ENCODE assay signal across 13 cellular contexts in genomic region chr2:239309398-239310245, GRCh38.
DNase-seq lines count a peak whose midpoint lies in the region; ATAC-seq and TF ChIP-seq lines count a peak whose summit lies in the region.
"Had no signal": no experiment of that assay in that cellular context is flagged by ENCODE, and none has a peak within 500 bp of the region (broad histone marks: within the 10 kb centered on the region; RNA-seq: fewer than 3 reads in every experiment).

No MANE protein-coding gene starts in this region.

- H2AFZ ChIP-seq in osteoblast (ENCODE audit: low read length) = peak overlapping the region; percentile 58

- peak overlapping the region; percentile 94 for H3K4me2 ChIP-seq in osteoblast (ENCODE audit: insufficient read depth, low read length)

- H3K4me3 Mint-ChIP-seq in activated T-cell treated with anti-CD3 and anti-CD28 coated beads, Interleukin-2, amount 50 U/mL, for 4 hours = no peak overlapping the region
- H3K4me3 Mint-ChIP-seq: stimulated activated effector memory CD8-positive, alpha-beta T cell treated with anti-CD3 and anti-CD28 coated beads, Interleukin-12 subunit alpha, Interleukin-12 subunit beta, amount 100 ng/mL, for 72 hours; WTC11 had no signal

- H3K36me3 Mint-ChIP-seq in activated T-cell treated with anti-CD3 and anti-CD28 coated beads, Interleukin-2, amount 50 U/mL, for 4 hours (ENCODE audit: insufficient read depth) = peaks cover 6% of the 10 kb centered on the region
- H3K36me3 Mint-ChIP-seq: stimulated activated effector memory CD8-positive, alpha-beta T cell treated with anti-CD3 and anti-CD28 coated beads, Interleukin-12 subunit alpha, Interleukin-12 subunit beta, amount 100 ng/mL, for 72 hours had no signal

- H3K4me1 Mint-ChIP-seq in activated T-cell treated with anti-CD3 and anti-CD28 coated beads, Interleukin-2, amount 50 U/mL, for 4 hours (ENCODE audit: low read depth) = peaks cover 7% of the 10 kb centered on the region

- DNase-seq in activated T-cell treated with anti-CD3 and anti-CD28 coated beads, Interleukin-2, amount 50 U/mL, for 1 hour = peak; percentile 8
- no peak for DNase-seq in activated T-cell treated with anti-CD3 and anti-CD28 coated beads, Interleukin-2, amount 50 U/mL, for 4 hours
- no peak for DNase-seq in fibroblast of villous mesenchyme (ENCODE audit: low read depth)
- DNase-seq in osteoblast (ENCODE audit: insufficient read length, low spot score, missing footprints) = peak; percentile 18
- DNase-seq in ureter (ENCODE audit: low spot score) = peak; percentile 41
- no peak for DNase-seq in stimulated activated CD4-positive, alpha-beta T cell treated with anti-CD3 and anti-CD28 coated beads, Interleukin-2, amount 100 ng/mL, for 24 hours
- DNase-seq in erythroblast (lab: John Stamatoyannopoulos, UW) = no peak
- DNase-seq: ACHN had no signal

- no peak for TF ChIP-seq CTCF in fibroblast of villous mesenchyme (IDR thresholded peaks at IDR 0.05; ENCODE audit: insufficient read depth, low read depth, low read length)
- TF ChIP-seq CTCF in osteoblast (IDR thresholded peaks at IDR 0.05; ENCODE audit: extremely low read depth, low read depth, low read length) = no peak

- peaks cover 17% of the 10 kb centered on the region for H3K79me2 ChIP-seq in osteoblast (ENCODE audit: insufficient read depth, low read length)

- H3K4me1 ChIP-seq in osteoblast (ENCODE audit: insufficient read depth, low read length) = peaks cover 13% of the 10 kb centered on the region

- no peaks in the 10 kb centered on the region for H3K9me3 ChIP-seq in osteoblast (ENCODE audit: low read depth, low read length)
- H3K9me3 ChIP-seq: body of pancreas, pancreas had no signal

- no peak for ATAC-seq in activated T-cell treated with anti-CD3 and anti-CD28 coated beads, Interleukin-2, amount 50 U/mL, for 4 hours
- no peak for ATAC-seq in GM21576 (IDR thresholded peaks at IDR 0.05; ENCODE audit: unreplicated experiment)
- ATAC-seq: body of pancreas; pancreas; stimulated activated effector memory CD8-positive, alpha-beta T cell treated with anti-CD3 and anti-CD28 coated beads, Interleukin-12 subunit alpha, Interleukin-12 subunit beta, amount 100 ng/mL, for 72 hours; WTC11 had no signal

- peak overlapping the region; percentile 42 for H3K27ac ChIP-seq in osteoblast (ENCODE audit: low read depth, low read length)
- H3K27ac ChIP-seq: body of pancreas, pancreas had no signal

- no peaks in the 10 kb centered on the region for H3K27me3 ChIP-seq in osteoblast (ENCODE audit: insufficient read depth, low read length)
- H3K27me3 ChIP-seq: body of pancreas, pancreas had no signal

- H3K4me3 ChIP-seq in fibroblast of villous mesenchyme (ENCODE audit: low read depth, low read length) (peak overlapping the region; percentile 58), osteoblast (ENCODE audit: insufficient read depth, low read length) (peak overlapping the region; percentile 54)
- H3K4me3 ChIP-seq: body of pancreas, pancreas had no signal

- TF ChIP-seq POLR2A in erythroblast (IDR thresholded peaks at IDR 0.05; ENCODE audit: low read length) = no peak

- H4K20me1 ChIP-seq in osteoblast (ENCODE audit: insufficient read depth, low read length) = no peaks in the 10 kb centered on the region

- no peaks in the 10 kb centered on the region for H3K36me3 ChIP-seq in osteoblast (ENCODE audit: insufficient read depth, low read length)
- H3K36me3 ChIP-seq: pancreas had no signal

- H3K9me3 Mint-ChIP-seq in activated T-cell treated with anti-CD3 and anti-CD28 coated beads, Interleukin-2, amount 50 U/mL, for 4 hours = peaks cover 4% of the 10 kb centered on the region
- H3K9me3 Mint-ChIP-seq: stimulated activated effector memory CD8-positive, alpha-beta T cell treated with anti-CD3 and anti-CD28 coated beads, Interleukin-12 subunit alpha, Interleukin-12 subunit beta, amount 100 ng/mL, for 72 hours had no signal

- H3K27me3 Mint-ChIP-seq in activated T-cell treated with anti-CD3 and anti-CD28 coated beads, Interleukin-2, amount 50 U/mL, for 4 hours (ENCODE audit: low read depth) = no peaks in the 10 kb centered on the region

Comparison
In these comparisons a context has a peak if more than half of its experiments do, and no peak if none do; other contexts are left out.
1. DNase-seq: peak in activated T-cell treated with anti-CD3 and anti-CD28 coated beads, Interleukin-2, amount 50 U/mL, for 1 hour (single experiment), osteoblast (single experiment) and ureter (single experiment); none in activated T-cell treated with anti-CD3 and anti-CD28 coated beads, Interleukin-2, amount 50 U/mL, for 4 hours (single experiment), fibroblast of villous mesenchyme (single experiment), stimulated activated CD4-positive, alpha-beta T cell treated with anti-CD3 and anti-CD28 coated beads, Interleukin-2, amount 100 ng/mL, for 24 hours (0 of 2) and erythroblast (0 of 2).